ENCODE assay signal across 2 cellular contexts in genomic region chr12:105534068-105534467, GRCh38.
A peak's percentile ranks its signal among the peaks of the same experiment; 100 is the strongest.
TF ChIP-seq lines count a peak whose summit lies in the region.

No MANE protein-coding gene starts in this region.

TF ChIP-seq in HepG2, 621 proteins besides CTCF, POLR2A, EP300 and RAD21:
- TF ChIP-seq MNT (IDR thresholded peaks at IDR 0.05) (peak; percentile 95), NFAT5 (CRISPR knock-in tag; IDR thresholded peaks at IDR 0.05) (no peak)

TF ChIP-seq in endothelial cell of umbilical vein, 7 proteins besides CTCF, POLR2A, EP300 and RAD21:
- TF ChIP-seq GATA2 (IDR thresholded peaks at IDR 0.05; ENCODE audit: insufficient read depth, insufficient read length, low read depth, low read length) (no peak), MAX (IDR thresholded peaks at IDR 0.05; ENCODE audit: insufficient read depth, insufficient read length) (no peak), EZH2 (IDR thresholded peaks at IDR 0.05; ENCODE audit: borderline replicate concordance, low read depth, low read length, severe bottlenecking) (no peak), POLR2AphosphoS5 (IDR thresholded peaks at IDR 0.05; ENCODE audit: insufficient read depth, low read depth, low read length) (no peak), MYC (IDR thresholded peaks at IDR 0.05; ENCODE audit: low read depth, low read length) (no peak), JUN (IDR thresholded peaks at IDR 0.05; ENCODE audit: borderline replicate concordance, insufficient read depth, insufficient read length, low read depth) (no peak), FOS (IDR thresholded peaks at IDR 0.05; ENCODE audit: borderline replicate concordance, insufficient read depth, low read length) (no peak)
